In genomic region chr21:45056917-45057560, GRCh38 we compare ENCODE assay signal across 22 cellular contexts. TPM values are rescaled to one million over a fixed set of nuclear protein-coding genes. Genes with fewer than 3 reads are reported as not detected.
DNase-seq lines count a peak whose midpoint lies in the region; TF ChIP-seq lines count a peak whose summit lies in the region.
"Had no signal": no experiment of that assay in that cellular context is flagged by ENCODE, and none has a peak within 500 bp of the region (broad histone marks: within the 10 kb centered on the region; RNA-seq: fewer than 3 reads in every experiment).

No MANE protein-coding gene starts in this region.

- H3K27me3 ChIP-seq in MM.1S (replicated peaks; ENCODE audit: insufficient read depth, low read length): peaks cover 62% of the 10 kb centered on the region

- no peaks in the 10 kb centered on the region for H3K9me2 ChIP-seq in MM.1S (replicated peaks; ENCODE audit: insufficient read depth, low read length)

- no peaks in the 10 kb centered on the region for H3K36me3 Mint-ChIP-seq in chondrocyte (ENCODE audit: low read depth)
- H3K36me3 Mint-ChIP-seq: CD14-positive monocyte had no signal

- no peak overlapping the region for H3K9ac ChIP-seq in MM.1S (ENCODE audit: low read length)
- H3K9ac ChIP-seq: KMS-11 had no signal

- DNase-seq in AG20443 (ENCODE audit: low spot score) (peak; percentile 48), EH (ENCODE audit: low read depth) (peak; percentile 47), chondrocyte (ENCODE audit: low spot score) (peak; percentile 68), mesenteric fat pad (ENCODE audit: low spot score) (peak; percentile 73), RKO (ENCODE audit: low spot score) (no peak), 8988T (no peak), MM.1S (no peak)
- DNase-seq in stimulated activated CD4-positive, alpha-beta T cell treated with anti-CD3 and anti-CD28 coated beads, Interleukin-12 subunit alpha, Interleukin-12 subunit beta, amount 100 ng/mL, for 4 hours: no peak
- DNase-seq: ACHN; AML-193; GOT3; NCI-H1105; NCI-H146; NCI-H2029; NCI-H2227 treated with DMSO at 0.1 percent for 48 hours; NCI-H524; NCI-H774; NK-92 treated with Interleukin-12 subunit alpha and Interleukin-12 subunit beta, amount 100 ng/mL, for 24 hours; SJCRH30 had no signal

- peaks cover 20% of the 10 kb centered on the region for H3F3A ChIP-seq in MM.1S (ENCODE audit: insufficient read depth, low read length)

- TF ChIP-seq CTCF in chondrocyte (IDR thresholded peaks at IDR 0.05) (no peak), MM.1S (IDR thresholded peaks at IDR 0.05; ENCODE audit: low read length) (no peak)

- peaks cover 22% of the 10 kb centered on the region for H3K4me1 ChIP-seq in MM.1S (ENCODE audit: low read length)
- H3K4me1 ChIP-seq: SJCRH30 had no signal

- H3K79me2 ChIP-seq in MM.1S (ENCODE audit: low read length): no peaks in the 10 kb centered on the region

- H2AFZ ChIP-seq in MM.1S (ENCODE audit: low read length): no peak overlapping the region

- no peaks in the 10 kb centered on the region for H3K36me3 ChIP-seq in MM.1S (replicated peaks; ENCODE audit: insufficient read depth, low read length)
- H3K36me3 ChIP-seq: SJCRH30 had no signal

- no peak overlapping the region for H3K27ac Mint-ChIP-seq in chondrocyte (ENCODE audit: unreplicated experiment)
- H3K27ac Mint-ChIP-seq: CD14-positive monocyte had no signal

- no peak overlapping the region for H3K4me2 ChIP-seq in MM.1S (ENCODE audit: low read depth, low read length)
- H3K4me2 ChIP-seq: KMS-11 had no signal

- peaks cover 2% of the 10 kb centered on the region for H3K9me3 Mint-ChIP-seq in chondrocyte (ENCODE audit: low read depth)

- no peaks in the 10 kb centered on the region for H3K9me3 ChIP-seq in MM.1S (replicated peaks; ENCODE audit: insufficient read depth, low read length)
- H3K9me3 ChIP-seq: SJCRH30 had no signal

- no peaks in the 10 kb centered on the region for H4K20me1 ChIP-seq in MM.1S (ENCODE audit: insufficient read depth, low read length)

- no peak overlapping the region for H3K4me3 Mint-ChIP-seq in chondrocyte (ENCODE audit: unreplicated experiment)

- no peaks in the 10 kb centered on the region for H3K27me3 Mint-ChIP-seq in chondrocyte (ENCODE audit: low read depth)

- H3K27ac ChIP-seq in MM.1S (ENCODE audit: low read length): no peak overlapping the region
- H3K27ac ChIP-seq: KMS-11, SJCRH30 had no signal

- H3K4me1 Mint-ChIP-seq in chondrocyte (ENCODE audit: low read depth): peaks cover 34% of the 10 kb centered on the region
- H3K4me1 Mint-ChIP-seq: CD14-positive monocyte had no signal

- no peak overlapping the region for H3K4me3 ChIP-seq in MM.1S (ENCODE audit: low read length)
- H3K4me3 ChIP-seq: GM12878, SJCRH30 had no signal

RNA-seq across cellular contexts. Expression of gene ADARB1, which starts 17.3 kb away (rescaled TPM):
- total RNA-seq in chondrocyte: 53.8 to 92.8 TPM (median 89.5 TPM) in 3 replicates
- total RNA-seq in mesenteric fat pad: 39.6 TPM

Comparison
In these comparisons a context has a peak if more than half of its experiments do, and no peak if none do; other contexts are left out.
1. DNase-seq: peak in AG20443 (single experiment), EH (single experiment), chondrocyte (single experiment) and mesenteric fat pad (single experiment); none in RKO (single experiment), 8988T (single experiment), stimulated activated CD4-positive, alpha-beta T cell treated with anti-CD3 and anti-CD28 coated beads, Interleukin-12 subunit alpha, Interleukin-12 subunit beta, amount 100 ng/mL, for 4 hours (single experiment) and MM.1S (single experiment).